1 cellular context compared by ENCODE assay signal in the genomic region with DNA sequence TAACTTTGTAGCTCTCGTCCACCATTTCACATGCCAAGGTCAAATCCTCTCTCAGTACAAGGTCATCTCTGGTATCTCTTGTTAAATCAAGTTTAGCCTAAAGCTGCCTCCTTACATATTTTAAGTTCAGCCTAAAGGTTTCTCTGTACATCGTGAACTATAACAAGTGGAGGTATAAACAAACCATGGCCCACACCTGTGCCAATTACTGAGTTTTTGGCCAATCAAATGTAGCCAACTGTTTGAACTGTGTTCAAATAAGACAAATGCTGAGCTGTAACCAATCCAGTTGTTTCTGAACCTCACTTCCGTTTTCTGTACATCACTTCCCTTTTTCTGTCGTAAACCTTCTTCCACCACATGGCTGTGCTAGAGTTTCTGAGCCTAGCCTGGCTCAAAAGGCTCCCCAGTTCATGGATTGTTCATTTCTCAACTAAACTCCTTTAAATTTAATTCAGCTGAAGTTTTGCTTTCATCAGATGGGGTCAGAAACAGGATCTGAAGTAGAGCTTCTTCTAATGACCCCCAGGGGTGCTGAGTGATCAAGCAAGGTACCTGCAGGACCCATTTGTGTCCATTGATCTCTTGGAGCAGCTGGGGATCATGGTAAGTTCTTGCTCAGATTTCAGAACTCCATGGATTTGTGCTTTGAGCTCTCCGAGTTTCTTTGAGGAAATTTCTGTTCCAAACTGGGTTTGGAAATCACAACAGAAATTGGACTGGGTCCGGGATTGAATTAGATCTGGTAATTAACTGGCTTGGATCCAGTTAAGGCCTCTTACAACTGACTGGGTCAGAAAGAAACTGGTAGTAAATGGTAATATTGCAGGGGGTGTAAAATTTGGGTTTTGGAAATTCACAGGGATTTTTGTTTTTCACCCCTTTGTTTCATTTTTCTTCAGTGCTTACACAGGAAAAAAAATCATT.
TF ChIP-seq lines count a peak whose summit lies in the region.

No MANE protein-coding gene starts in this region.

TF ChIP-seq in K562, 482 proteins besides CTCF, POLR2A, EP300 and RAD21 (continued from another document and continues in another):
- TF ChIP-seq TBL1XR1 (IDR thresholded peaks at IDR 0.05; ENCODE audit: low read length in 2 of 2) = peak in 1 of 2 experiments; percentile 46; a peak in 1 of 4 replicates
- TF ChIP-seq CC2D1A (IDR thresholded peaks at IDR 0.05) = peak; percentile 97
- no peak for TF ChIP-seq RFX5 (IDR thresholded peaks at IDR 0.05; ENCODE audit: low read depth, low read length)
- peak; percentile 53; the same call in 1 of the 2 replicates for TF ChIP-seq JUND (IDR thresholded peaks at IDR 0.05; ENCODE audit: borderline replicate concordance, low read depth, low read length)
- TF ChIP-seq JUND (tag; IDR thresholded peaks at IDR 0.05; ENCODE audit: borderline replicate concordance, low read depth, low read length) = peak; percentile 54; the same call in 2 of the 3 replicates
- TF ChIP-seq CHD1 (IDR thresholded peaks at IDR 0.05; ENCODE audit: low read length) = no peak
- TF ChIP-seq RBM39 (optimal IDR thresholded peaks at IDR 0.05; ENCODE audit: low read depth, low read length) = no peak
- TF ChIP-seq, protein P1, sequence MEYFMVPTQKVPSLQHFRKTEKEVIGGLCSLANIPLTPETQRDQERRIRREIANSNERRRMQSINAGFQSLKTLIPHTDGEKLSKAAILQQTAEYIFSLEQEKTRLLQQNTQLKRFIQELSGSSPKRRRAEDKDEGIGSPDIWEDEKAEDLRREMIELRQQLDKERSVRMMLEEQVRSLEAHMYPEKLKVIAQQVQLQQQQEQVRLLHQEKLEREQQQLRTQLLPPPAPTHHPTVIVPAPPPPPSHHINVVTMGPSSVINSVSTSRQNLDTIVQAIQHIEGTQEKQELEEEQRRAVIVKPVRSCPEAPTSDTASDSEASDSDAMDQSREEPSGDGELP (CRISPR knock-in tag; IDR thresholded peaks at IDR 0.05; ENCODE audit: borderline replicate concordance) = no peak
- TF ChIP-seq KDM5B (IDR thresholded peaks at IDR 0.05; ENCODE audit: insufficient replicate concordance, low read depth, low read length) = peak; percentile 86
- TF ChIP-seq CUX1 (CRISPR knock-in tag; IDR thresholded peaks at IDR 0.05) = 0 out of 2 replicates have a peak, but pooled peaks have one; percentile 3
- TF ChIP-seq ZEB2 (IDR thresholded peaks at IDR 0.05) = 0 out of 2 replicates have a peak, but pooled peaks have one; percentile 38
- peak; percentile 53 for TF ChIP-seq TBP (optimal IDR thresholded peaks at IDR 0.05; ENCODE audit: low read depth, low read length)
- 0 out of 2 replicates have a peak, but pooled peaks have one; percentile 24 for TF ChIP-seq DDX20 (tag; IDR thresholded peaks at IDR 0.05; ENCODE audit: low read depth)
- TF ChIP-seq HDAC3 (IDR thresholded peaks at IDR 0.05; ENCODE audit: borderline replicate concordance, partially characterized antibody) = peak; percentile 49
- no peak for TF ChIP-seq TEAD2 (tag; IDR thresholded peaks at IDR 0.05)
- TF ChIP-seq BCOR (IDR thresholded peaks at IDR 0.05) = 0 out of 2 replicates have a peak, but pooled peaks have one; percentile 8
- TF ChIP-seq SMAD2 (IDR thresholded peaks at IDR 0.05; ENCODE audit: low read depth, low read length) = no peak
- TF ChIP-seq, protein P2, sequence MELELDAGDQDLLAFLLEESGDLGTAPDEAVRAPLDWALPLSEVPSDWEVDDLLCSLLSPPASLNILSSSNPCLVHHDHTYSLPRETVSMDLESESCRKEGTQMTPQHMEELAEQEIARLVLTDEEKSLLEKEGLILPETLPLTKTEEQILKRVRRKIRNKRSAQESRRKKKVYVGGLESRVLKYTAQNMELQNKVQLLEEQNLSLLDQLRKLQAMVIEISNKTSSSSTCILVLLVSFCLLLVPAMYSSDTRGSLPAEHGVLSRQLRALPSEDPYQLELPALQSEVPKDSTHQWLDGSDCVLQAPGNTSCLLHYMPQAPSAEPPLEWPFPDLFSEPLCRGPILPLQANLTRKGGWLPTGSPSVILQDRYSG (tag; conservative IDR thresholded peaks at IDR 0.05; ENCODE audit: low read depth) = peak; percentile 58
- no peak for TF ChIP-seq TCFL5 (CRISPR knock-in tag; conservative IDR thresholded peaks at IDR 0.05)
- no peak for TF ChIP-seq MAFK (IDR thresholded peaks at IDR 0.05; ENCODE audit: low read length)
- no peak for TF ChIP-seq PRMT5 (CRISPR knock-in tag; IDR thresholded peaks at IDR 0.05)
- TF ChIP-seq GABPB1 (CRISPR knock-in tag; IDR thresholded peaks at IDR 0.05) = peak; percentile 79; the same call in 1 of the 2 replicates
- peak; percentile 22; the same call in 1 of the 2 replicates for TF ChIP-seq ARID2 (IDR thresholded peaks at IDR 0.05)
- TF ChIP-seq, protein P3, sequence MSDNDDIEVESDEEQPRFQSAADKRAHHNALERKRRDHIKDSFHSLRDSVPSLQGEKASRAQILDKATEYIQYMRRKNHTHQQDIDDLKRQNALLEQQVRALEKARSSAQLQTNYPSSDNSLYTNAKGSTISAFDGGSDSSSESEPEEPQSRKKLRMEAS (CRISPR knock-in tag; IDR thresholded peaks at IDR 0.05) = peak; percentile 65; the same call in 1 of the 2 replicates
- TF ChIP-seq VEZF1 (CRISPR knock-in tag; IDR thresholded peaks at IDR 0.05) = peak; percentile 30; the same call in 1 of the 2 replicates
- TF ChIP-seq, protein P4, sequence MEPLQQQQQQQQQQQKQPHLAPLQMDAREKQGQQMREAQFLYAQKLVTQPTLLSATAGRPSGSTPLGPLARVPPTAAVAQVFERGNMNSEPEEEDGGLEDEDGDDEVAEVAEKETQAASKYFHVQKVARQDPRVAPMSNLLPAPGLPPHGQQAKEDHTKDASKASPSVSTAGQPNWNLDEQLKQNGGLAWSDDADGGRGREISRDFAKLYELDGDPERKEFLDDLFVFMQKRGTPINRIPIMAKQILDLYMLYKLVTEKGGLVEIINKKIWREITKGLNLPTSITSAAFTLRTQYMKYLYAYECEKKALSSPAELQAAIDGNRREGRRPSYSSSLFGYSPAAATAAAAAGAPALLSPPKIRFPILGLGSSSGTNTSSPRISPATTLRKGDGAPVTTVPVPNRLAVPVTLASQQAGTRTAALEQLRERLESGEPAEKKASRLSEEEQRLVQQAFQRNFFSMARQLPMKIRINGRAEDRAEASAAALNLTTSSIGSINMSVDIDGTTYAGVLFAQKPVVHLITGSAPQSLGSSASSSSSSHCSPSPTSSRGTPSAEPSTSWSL (CRISPR knock-in tag; IDR thresholded peaks at IDR 0.05; ENCODE audit: borderline replicate concordance) = no peak
- TF ChIP-seq CXXC5 (CRISPR knock-in tag; IDR thresholded peaks at IDR 0.05) = no peak
- TF ChIP-seq NFE2 (IDR thresholded peaks at IDR 0.05; ENCODE audit: low read depth) = 0 out of 2 replicates have a peak, but pooled peaks have one; percentile 53
- TF ChIP-seq FOS (IDR thresholded peaks at IDR 0.05; ENCODE audit: extremely low read depth, insufficient read length) = peak; percentile 4
- TF ChIP-seq SUPT5H (IDR thresholded peaks at IDR 0.05) = peak; percentile 91
- TF ChIP-seq KAT7 (CRISPR knock-in tag; IDR thresholded peaks at IDR 0.05; ENCODE audit: borderline replicate concordance) = no peak; the same call in 1 of the 2 replicates
- TF ChIP-seq NR2C2 (CRISPR knock-in tag; IDR thresholded peaks at IDR 0.05) = no peak
- peak; percentile 67 for TF ChIP-seq NR2C2 (tag; IDR thresholded peaks at IDR 0.05)
- peak; percentile 90; the same call in 1 of the 2 replicates for TF ChIP-seq ZNF589 (CRISPR knock-in tag; IDR thresholded peaks at IDR 0.05; ENCODE audit: low read depth)
- TF ChIP-seq, protein P5, sequence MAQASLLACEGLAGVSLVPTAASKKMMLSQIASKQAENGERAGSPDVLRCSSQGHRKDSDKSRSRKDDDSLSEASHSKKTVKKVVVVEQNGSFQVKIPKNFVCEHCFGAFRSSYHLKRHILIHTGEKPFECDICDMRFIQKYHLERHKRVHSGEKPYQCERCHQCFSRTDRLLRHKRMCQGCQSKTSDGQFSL (CRISPR knock-in tag; IDR thresholded peaks at IDR 0.05) = no peak
- TF ChIP-seq, protein P5 (tag; IDR thresholded peaks at IDR 0.05) = no peak
- no peak for TF ChIP-seq ZBTB17 (CRISPR knock-in tag; IDR thresholded peaks at IDR 0.05)
- TF ChIP-seq ZNF75A (CRISPR knock-in tag; IDR thresholded peaks at IDR 0.05) = no peak
- no peak for TF ChIP-seq ZNF217 (CRISPR knock-in tag; IDR thresholded peaks at IDR 0.05)
- TF ChIP-seq HDAC2 (IDR thresholded peaks at IDR 0.05) = no peak
- no peak for TF ChIP-seq IFI16 (CRISPR knock-in tag; IDR thresholded peaks at IDR 0.05)
- TF ChIP-seq HMGXB4 (CRISPR knock-in tag; IDR thresholded peaks at IDR 0.05) = no peak
- peak; percentile 41 for TF ChIP-seq BRD9 (IDR thresholded peaks at IDR 0.05; ENCODE audit: low read depth, partially characterized antibody)
- TF ChIP-seq, protein P6, sequence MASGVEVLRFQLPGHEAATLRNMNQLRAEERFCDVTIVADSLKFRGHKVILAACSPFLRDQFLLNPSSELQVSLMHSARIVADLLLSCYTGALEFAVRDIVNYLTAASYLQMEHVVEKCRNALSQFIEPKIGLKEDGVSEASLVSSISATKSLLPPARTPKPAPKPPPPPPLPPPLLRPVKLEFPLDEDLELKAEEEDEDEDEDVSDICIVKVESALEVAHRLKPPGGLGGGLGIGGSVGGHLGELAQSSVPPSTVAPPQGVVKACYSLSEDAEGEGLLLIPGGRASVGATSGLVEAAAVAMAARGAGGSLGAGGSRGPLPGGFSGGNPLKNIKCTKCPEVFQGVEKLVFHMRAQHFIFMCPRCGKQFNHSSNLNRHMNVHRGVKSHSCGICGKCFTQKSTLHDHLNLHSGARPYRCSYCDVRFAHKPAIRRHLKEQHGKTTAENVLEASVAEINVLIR (CRISPR knock-in tag; IDR thresholded peaks at IDR 0.05) = peak; percentile 73; the same call in 1 of the 2 replicates
- TF ChIP-seq, protein P7, sequence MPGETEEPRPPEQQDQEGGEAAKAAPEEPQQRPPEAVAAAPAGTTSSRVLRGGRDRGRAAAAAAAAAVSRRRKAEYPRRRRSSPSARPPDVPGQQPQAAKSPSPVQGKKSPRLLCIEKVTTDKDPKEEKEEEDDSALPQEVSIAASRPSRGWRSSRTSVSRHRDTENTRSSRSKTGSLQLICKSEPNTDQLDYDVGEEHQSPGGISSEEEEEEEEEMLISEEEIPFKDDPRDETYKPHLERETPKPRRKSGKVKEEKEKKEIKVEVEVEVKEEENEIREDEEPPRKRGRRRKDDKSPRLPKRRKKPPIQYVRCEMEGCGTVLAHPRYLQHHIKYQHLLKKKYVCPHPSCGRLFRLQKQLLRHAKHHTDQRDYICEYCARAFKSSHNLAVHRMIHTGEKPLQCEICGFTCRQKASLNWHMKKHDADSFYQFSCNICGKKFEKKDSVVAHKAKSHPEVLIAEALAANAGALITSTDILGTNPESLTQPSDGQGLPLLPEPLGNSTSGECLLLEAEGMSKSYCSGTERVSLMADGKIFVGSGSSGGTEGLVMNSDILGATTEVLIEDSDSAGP (CRISPR knock-in tag; IDR thresholded peaks at IDR 0.05) = no peak
- no peak for TF ChIP-seq ZNF197 (CRISPR knock-in tag; IDR thresholded peaks at IDR 0.05; ENCODE audit: low read depth)
